In genomic region chr19:29711584-29712132, GRCh38 we compare ENCODE assay signal across 19 cellular contexts. TPM values are rescaled to one million over a fixed set of nuclear protein-coding genes. Genes with fewer than 3 reads are reported as not detected.
A peak's percentile ranks its signal among the peaks of the same experiment; 100 is the strongest.
DNase-seq lines count a peak whose midpoint lies in the region; ATAC-seq and TF ChIP-seq lines count a peak whose summit lies in the region.
"Had no signal": no experiment of that assay in that cellular context is flagged by ENCODE, and none has a peak within 500 bp of the region (broad histone marks: within the 10 kb centered on the region; RNA-seq: fewer than 3 reads in every experiment).

No MANE protein-coding gene starts in this region.

- H3K4me3 ChIP-seq in subcutaneous abdominal adipose tissue (ENCODE audit: low read depth in 1 of 5, low read length in 5 of 5) = no peak overlapping the region
- H3K4me3 ChIP-seq: transverse colon had no signal

- H3K9me3 ChIP-seq in subcutaneous abdominal adipose tissue (ENCODE audit: control insufficient read depth in 5 of 5, low read length in 5 of 5) = no peaks in the 10 kb centered on the region
- H3K9me3 ChIP-seq: neutrophil, transverse colon had no signal

- H3K4me1 ChIP-seq in subcutaneous abdominal adipose tissue (ENCODE audit: control insufficient read depth in 5 of 5, insufficient read depth in 5 of 5, low read length in 5 of 5) = peaks cover 9 to 86% (median 79%) of the 10 kb centered on the region in 5 donors

- CTCF ChIA-PET in activated B cell treated with CpG ODN at 0.5 μM for 24 hours (lab: Charles Lee) (interaction anchor here (1.0 to 2.0 kb wide), 3 partner anchors 19 to 102 kb away, joined by 3 to 13 read pairs (median 4); no protein-coding TSS in a partner anchor), HEK293T (lab: Yijun Ruan, JAX) (interaction anchor here (0.6 to 0.8 kb wide), 3 partner anchors 48 to 398 kb away, joined by 3 to 5 read pairs (median 4); no protein-coding TSS in a partner anchor)

- peaks cover 8 to 19% of the 10 kb centered on the region in 2 donors for H3K36me3 Mint-ChIP-seq in activated T-cell treated with anti-CD3 and anti-CD28 coated beads, Interleukin-2, amount 50 U/mL, for 72 hours (ENCODE audit: insufficient read depth in 2 of 2)
- peaks cover 22% of the 10 kb centered on the region for H3K36me3 Mint-ChIP-seq in activated B cell treated with CpG ODN at 0.5 μM for 24 hours (ENCODE audit: low read depth)
- no peaks in the 10 kb centered on the region for H3K36me3 Mint-ChIP-seq in glutamatergic neuron (ENCODE audit: unreplicated experiment)

- intact Hi-C loops in activated B cell treated with CpG ODN at 0.5 μM for 24 hours (cut with micrococcal nuclease) = loop anchor here (10.0 kb wide), 2 partner anchors 103 to 497 kb away; partner anchors contain the start of genes CCNE1 and UQCRFS1

- H3K9ac ChIP-seq in subcutaneous abdominal adipose tissue (ENCODE audit: low read length in 5 of 5) = peak overlapping the region in 1 of 5 donors; percentile 48

- H3K9me3 Mint-ChIP-seq in activated T-cell treated with anti-CD3 and anti-CD28 coated beads, Interleukin-2, amount 50 U/mL, for 72 hours = no peaks in the 10 kb centered on the region
- H3K9me3 Mint-ChIP-seq in activated B cell treated with CpG ODN at 0.5 μM for 24 hours = no peaks in the 10 kb centered on the region
- no peaks in the 10 kb centered on the region for H3K9me3 Mint-ChIP-seq in glutamatergic neuron (ENCODE audit: unreplicated experiment)
- H3K9me3 Mint-ChIP-seq: brain; dendritic cell treated with granulocyte-macrophage colony-stimulating factor and Interleukin-4, amounts not matched to agents 40 ng/mL and 50 ng/mL, for 4 days had no signal

- H3K27me3 Mint-ChIP-seq in activated T-cell treated with anti-CD3 and anti-CD28 coated beads, Interleukin-2, amount 50 U/mL, for 72 hours (ENCODE audit: low read depth) = no peaks in the 10 kb centered on the region
- no peaks in the 10 kb centered on the region for H3K27me3 Mint-ChIP-seq in activated B cell treated with CpG ODN at 0.5 μM for 24 hours
- H3K27me3 Mint-ChIP-seq in glutamatergic neuron (ENCODE audit: unreplicated experiment) = peaks cover 7% of the 10 kb centered on the region
- H3K27me3 Mint-ChIP-seq: dendritic cell treated with granulocyte-macrophage colony-stimulating factor and Interleukin-4, amounts not matched to agents 40 ng/mL and 50 ng/mL, for 4 days had no signal

- no peaks in the 10 kb centered on the region for H3K27me3 ChIP-seq in subcutaneous abdominal adipose tissue (ENCODE audit: control insufficient read depth in 5 of 5, insufficient read depth in 4 of 5, low read length in 5 of 5)
- H3K27me3 ChIP-seq: neutrophil, transverse colon had no signal

- no peak for TF ChIP-seq CTCF in activated B cell treated with CpG ODN at 0.5 μM for 24 hours (IDR thresholded peaks at IDR 0.05)
- TF ChIP-seq CTCF in glutamatergic neuron (IDR thresholded peaks at IDR 0.05; ENCODE audit: partially characterized antibody, unreplicated experiment) = no peak

- H3K27ac Mint-ChIP-seq in activated T-cell treated with anti-CD3 and anti-CD28 coated beads, Interleukin-2, amount 50 U/mL, for 72 hours = peak overlapping the region; percentile 74
- peak overlapping the region; percentile 36 for H3K27ac Mint-ChIP-seq in activated B cell treated with CpG ODN at 0.5 μM for 24 hours
- H3K27ac Mint-ChIP-seq in glutamatergic neuron (ENCODE audit: unreplicated experiment) = peak overlapping the region; percentile 23
- H3K27ac Mint-ChIP-seq: dendritic cell treated with granulocyte-macrophage colony-stimulating factor and Interleukin-4, amounts not matched to agents 40 ng/mL and 50 ng/mL, for 4 days had no signal

- DNase-seq in activated T-cell treated with anti-CD3 and anti-CD28 coated beads, Interleukin-2, amount 50 U/mL, for 72 hours = no peak
- DNase-seq in activated T-cell treated with anti-CD3 and anti-CD28 coated beads, Interleukin-2, amount 50 U/mL, for 48 hours = no peak
- DNase-seq in activated B cell treated with CpG ODN at 0.5 μM for 24 hours = no peak
- no peak for DNase-seq in glutamatergic neuron
- no peak for DNase-seq in substantia nigra (lab: John Stamatoyannopoulos, UW)
- no peak for DNase-seq in HEK293T (ENCODE audit: extremely low spot score)
- DNase-seq in NCI-H2196 treated with DMSO at 0.1 percent for 48 hours (lab: John Stamatoyannopoulos, UW; ENCODE audit: unreplicated experiment) = no peak
- DNase-seq: activated gamma-delta T cell treated with Interleukin-2 at 50 U/mL for 16 hours; GOT3; left cardiac atrium; midbrain; NCI-H187; NCI-H446 treated with DMSO at 0.1 percent for 48 hours; stimulated activated CD4-positive, alpha-beta T cell treated with anti-CD3 and anti-CD28 coated beads, Interleukin-12 subunit alpha, Interleukin-12 subunit beta, amount 100 ng/mL, for 4 hours; transverse colon had no signal

- POLR2A ChIA-PET in activated B cell treated with CpG ODN at 0.5 μM for 24 hours (lab: Charles Lee) (interaction anchor here (1.0 kb wide), 1 partner anchor 106 kb away, joined by 6 read pairs; the partner anchor contains the start of gene POP4), HEK293T (lab: Yijun Ruan, JAX) (interaction anchor here (1.0 kb wide), 1 partner anchor 64 kb away, joined by 3 read pairs; no protein-coding TSS in a partner anchor)

- no peak for ATAC-seq in activated T-cell treated with anti-CD3 and anti-CD28 coated beads, Interleukin-2, amount 50 U/mL, for 72 hours (replicated peaks in 1 of 2)
- no peak for ATAC-seq in activated B cell treated with CpG ODN at 0.5 μM for 24 hours (ENCODE audit: low read depth)
- ATAC-seq: left cardiac atrium had no signal

- peak overlapping the region; percentile 91 for H3K4me3 Mint-ChIP-seq in activated T-cell treated with anti-CD3 and anti-CD28 coated beads, Interleukin-2, amount 50 U/mL, for 72 hours
- H3K4me3 Mint-ChIP-seq in activated B cell treated with CpG ODN at 0.5 μM for 24 hours = no peak overlapping the region
- H3K4me3 Mint-ChIP-seq in glutamatergic neuron (ENCODE audit: unreplicated experiment) = no peak overlapping the region
- H3K4me3 Mint-ChIP-seq: dendritic cell treated with granulocyte-macrophage colony-stimulating factor and Interleukin-4, amounts not matched to agents 40 ng/mL and 50 ng/mL, for 4 days had no signal

- H3K4me1 Mint-ChIP-seq in activated T-cell treated with anti-CD3 and anti-CD28 coated beads, Interleukin-2, amount 50 U/mL, for 72 hours (ENCODE audit: low read depth) = peaks cover 89% of the 10 kb centered on the region
- H3K4me1 Mint-ChIP-seq in activated B cell treated with CpG ODN at 0.5 μM for 24 hours (peaks cover 61% of the 10 kb centered on the region), glutamatergic neuron (ENCODE audit: low read depth, unreplicated experiment) (peaks cover 26% of the 10 kb centered on the region)

- H3K36me3 ChIP-seq in subcutaneous abdominal adipose tissue (ENCODE audit: control insufficient read depth in 5 of 5, insufficient read depth in 5 of 5, low read length in 5 of 5) = peaks cover 0 to 20% (median 5%) of the 10 kb centered on the region in 5 donors

- H3K27ac ChIP-seq in subcutaneous abdominal adipose tissue (ENCODE audit: low read depth, low read length) (peak overlapping the region; percentile 99), substantia nigra (ENCODE audit: low read depth, low read length, poor library complexity, severe bottlenecking) (no peak overlapping the region)
- H3K27ac ChIP-seq: neutrophil, transverse colon had no signal

TF ChIP-seq in HEK293T, 16 proteins besides CTCF, POLR2A, EP300 and RAD21:
- no peak for TF ChIP-seq ZNF384 (IDR thresholded peaks at IDR 0.05)
- no peak for TF ChIP-seq FOXM1 (IDR thresholded peaks at IDR 0.05; ENCODE audit: borderline replicate concordance)
- TF ChIP-seq SP1 (IDR thresholded peaks at IDR 0.05) = no peak
- no peak for TF ChIP-seq HDGF (IDR thresholded peaks at IDR 0.05; ENCODE audit: borderline replicate concordance)
- TF ChIP-seq ELF4 (IDR thresholded peaks at IDR 0.05) = no peak
- no peak for TF ChIP-seq NFRKB (IDR thresholded peaks at IDR 0.05)
- no peak for TF ChIP-seq FOXA1 (IDR thresholded peaks at IDR 0.05)
TF ChIP-seq in HEK293T: peak in this region for 0.

RNA-seq across cellular contexts. Expression of gene C19orf12, which starts 3.4 kb away (rescaled TPM):
- 10 to 100 TPM; 32.1 to 35.6 TPM for total RNA-seq in activated T-cell treated with anti-CD3 and anti-CD28 coated beads, Interleukin-2, amount 50 U/mL, for 72 hours
- 21.1 and 21.6 TPM in 2 replicates for total RNA-seq in activated B cell treated with CpG ODN at 0.5 μM for 24 hours
- 66.7 TPM for total RNA-seq in glutamatergic neuron (ENCODE audit: unreplicated experiment)

RNA-seq across cellular contexts. Expression of gene PLEKHF1, which starts 46.4 kb away (rescaled TPM):
- total RNA-seq in activated T-cell treated with anti-CD3 and anti-CD28 coated beads, Interleukin-2, amount 50 U/mL, for 72 hours = 10 to 100 TPM; 21.3 to 21.5 TPM
- total RNA-seq in activated B cell treated with CpG ODN at 0.5 μM for 24 hours (5.5 and 5.8 TPM in 2 replicates), glutamatergic neuron (ENCODE audit: unreplicated experiment) (0.96 TPM)

Comparison
In these comparisons a context has a peak if more than half of its experiments do, and no peak if none do; other contexts are left out.
1. H3K27ac Mint-ChIP-seq: peak in every context shown above with its lines; median percentile 74 in activated T-cell treated with anti-CD3 and anti-CD28 coated beads, Interleukin-2, amount 50 U/mL, for 72 hours; 36 in activated B cell treated with CpG ODN at 0.5 μM for 24 hours; 23 in glutamatergic neuron.
2. H3K4me3 Mint-ChIP-seq: peak in activated T-cell treated with anti-CD3 and anti-CD28 coated beads, Interleukin-2, amount 50 U/mL, for 72 hours (2 of 2); none in activated B cell treated with CpG ODN at 0.5 μM for 24 hours (single experiment) and glutamatergic neuron (single experiment).